In the genomic region with DNA sequence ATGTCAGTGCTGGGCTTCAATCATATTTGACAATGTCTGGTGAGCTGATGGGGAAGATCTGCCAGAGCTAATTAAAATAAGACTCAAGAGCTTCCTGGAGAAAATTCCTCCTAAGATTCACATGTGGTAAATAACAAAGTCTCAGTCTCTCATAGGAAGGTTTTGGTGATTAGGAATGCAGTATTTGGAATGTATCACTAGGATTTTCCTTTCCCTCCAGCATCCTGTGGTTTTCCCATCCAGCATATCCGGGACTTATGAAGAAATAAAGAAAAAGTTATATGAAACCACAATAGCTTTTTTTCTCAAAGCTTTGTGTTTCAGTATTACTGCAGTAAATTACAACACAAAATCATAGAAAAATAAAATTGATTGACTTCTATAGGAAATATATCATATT, we compare ENCODE assay signal across 26 cellular contexts.
"Had no signal": no experiment of that assay in that cellular context is flagged by ENCODE, and none has a peak within 500 bp of the region (broad histone marks: within the 10 kb centered on the region; RNA-seq: fewer than 3 reads in every experiment).

No MANE protein-coding gene starts in this region.

- DNase-seq: activated CD4-positive, alpha-beta T cell treated with anti-CD3 and anti-CD28 coated beads, Interleukin-2, amount 10 ng/mL, durations not matched to agents 24 days and 14 days; activated CD4-positive, alpha-beta T cell treated with anti-CD3 and anti-CD28 coated beads, Interleukin-2, amount 50 U/mL, for 4 hours; activated CD8-positive, alpha-beta T cell treated with anti-CD3 and anti-CD28 coated beads, Interleukin-2, amount 10 ng/mL, durations not matched to agents 7 days and 5 days; activated gamma-delta T cell treated with Interleukin-2 at 50 U/mL for 16 hours; activated naive CD4-positive, alpha-beta T cell treated with anti-CD3 and anti-CD28 coated beads for 36 hours; activated T-cell treated with anti-CD3 and anti-CD28 coated beads for 4 hours; activated T-cell treated with anti-CD3 and anti-CD28 coated beads, Interleukin-2, amount 50 U/mL, for 4 hours; adrenal gland; colonic mucosa; NCI-H1048; NCI-H1105 treated with DMSO at 0.1 percent for 48 hours; NCI-H1436; NCI-H1694; NCI-H1930; NCI-H2081 treated with DMSO at 0.1 percent for 48 hours; NCI-H226; NCI-H524 treated with DMSO at 0.1 percent for 48 hours; PC-3; Peyer's patch; RPMI8226; SHP77 treated with DMSO at 0.1 percent for 48 hours; SK-N-SH had no signal

- ATAC-seq: activated CD8-positive, alpha-beta T cell treated with anti-CD3 and anti-CD28 coated beads, Interleukin-2, amount 10 ng/mL, durations not matched to agents 7 days and 5 days; activated naive CD4-positive, alpha-beta T cell treated with anti-CD3 and anti-CD28 coated beads, Interleukin-2, amount 50 U/mL, for 72 hours; activated T-cell treated with anti-CD3 and anti-CD28 coated beads, Interleukin-2, amount 50 U/mL, for 4 hours; PC-3 had no signal

- H3K4me3 ChIP-seq: adrenal gland, cardiac muscle cell, colonic mucosa, Peyer's patch, SJSA1 had no signal

- FAIRE-seq: TTC549 had no signal
